Comparison of ENCODE assay signal across 1 cellular context in genomic region chr21:15729674-15730483, GRCh38.
A peak's percentile ranks its signal among the peaks of the same experiment; 100 is the strongest.
TF ChIP-seq lines count a peak whose summit lies in the region.

TSS of gene USP25 (plus strand) at chr21:15729982. CDS start at chr21:15730394, 412 bp downstream.

TF ChIP-seq in HepG2, 621 proteins besides CTCF, POLR2A, EP300 and RAD21 (continued from another document and continues in another):
- no peak for TF ChIP-seq HMGXB3 (CRISPR knock-in tag; IDR thresholded peaks at IDR 0.05; ENCODE audit: borderline replicate concordance)
- TF ChIP-seq THAP7 (CRISPR knock-in tag; IDR thresholded peaks at IDR 0.05): peak; percentile 39; the same call in 1 of the 2 replicates
- peak; percentile 79; the same call in 1 of the 2 replicates for TF ChIP-seq UBTF (CRISPR knock-in tag; IDR thresholded peaks at IDR 0.05)
- no peak for TF ChIP-seq DR1 (CRISPR knock-in tag; IDR thresholded peaks at IDR 0.05)
- TF ChIP-seq ZBTB7A (CRISPR knock-in tag; IDR thresholded peaks at IDR 0.05): no peak
- TF ChIP-seq ZIK1 (CRISPR knock-in tag; IDR thresholded peaks at IDR 0.05; ENCODE audit: borderline replicate concordance, low read depth): no peak
- TF ChIP-seq YEATS4 (CRISPR knock-in tag; IDR thresholded peaks at IDR 0.05; ENCODE audit: borderline replicate concordance): peak; percentile 56; the same call in 1 of the 2 replicates
- TF ChIP-seq MEIS1 (CRISPR knock-in tag; IDR thresholded peaks at IDR 0.05; ENCODE audit: borderline replicate concordance): no peak
- TF ChIP-seq ZNF782 (CRISPR knock-in tag; IDR thresholded peaks at IDR 0.05; ENCODE audit: borderline replicate concordance): no peak
- TF ChIP-seq AGO2 (optimal IDR thresholded peaks at IDR 0.05; ENCODE audit: low read depth, low read length): peak; percentile 39
- TF ChIP-seq ZNF18 (CRISPR knock-in tag; IDR thresholded peaks at IDR 0.05; ENCODE audit: insufficient replicate concordance): no peak
- TF ChIP-seq ZNF44 (CRISPR knock-in tag; IDR thresholded peaks at IDR 0.05): no peak
- TF ChIP-seq NAIF1 (CRISPR knock-in tag; IDR thresholded peaks at IDR 0.05; ENCODE audit: borderline replicate concordance): no peak
- TF ChIP-seq MEIS2 (CRISPR knock-in tag; IDR thresholded peaks at IDR 0.05): peak; percentile 70
- TF ChIP-seq BHLHE40 (IDR thresholded peaks at IDR 0.05; ENCODE audit: low read length): peak; percentile 72
- TF ChIP-seq ARID5B (CRISPR knock-in tag; IDR thresholded peaks at IDR 0.05): no peak
- no peak for TF ChIP-seq GTF2F1 (IDR thresholded peaks at IDR 0.05; ENCODE audit: low read length)
- no peak for TF ChIP-seq TEF (CRISPR knock-in tag; IDR thresholded peaks at IDR 0.05)
- peak; percentile 36; the same call in 1 of the 2 replicates for TF ChIP-seq SAFB2 (CRISPR knock-in tag; IDR thresholded peaks at IDR 0.05; ENCODE audit: borderline replicate concordance, low read depth)
- no peak for TF ChIP-seq ZNF383 (CRISPR knock-in tag; IDR thresholded peaks at IDR 0.05; ENCODE audit: borderline replicate concordance)
- peak; percentile 69 for TF ChIP-seq ASH2L (IDR thresholded peaks at IDR 0.05; ENCODE audit: insufficient read length, low read depth, low read length)
- no peak for TF ChIP-seq ZNF644 (CRISPR knock-in tag; IDR thresholded peaks at IDR 0.05; ENCODE audit: low read depth)
- no peak for TF ChIP-seq ZNF264 (CRISPR knock-in tag; IDR thresholded peaks at IDR 0.05)
- no peak for TF ChIP-seq NPAS2 (CRISPR knock-in tag; IDR thresholded peaks at IDR 0.05; ENCODE audit: borderline replicate concordance)
- TF ChIP-seq ZNF770 (CRISPR knock-in tag; IDR thresholded peaks at IDR 0.05): 0 out of 2 replicates have a peak, but pooled peaks have one; percentile 46
- TF ChIP-seq ZBTB37 (CRISPR knock-in tag; IDR thresholded peaks at IDR 0.05): no peak
- peak; percentile 91 for TF ChIP-seq RBFOX2 (IDR thresholded peaks at IDR 0.05; ENCODE audit: low read depth, low read length)
- TF ChIP-seq GABPA (IDR thresholded peaks at IDR 0.05; ENCODE audit: low read depth, low read length): 0 out of 2 replicates have a peak, but pooled peaks have one; percentile 19
- no peak for TF ChIP-seq GABPA (CRISPR knock-in tag; IDR thresholded peaks at IDR 0.05; ENCODE audit: low read depth)
- TF ChIP-seq MTF2 (CRISPR knock-in tag; IDR thresholded peaks at IDR 0.05; ENCODE audit: borderline replicate concordance): peak; percentile 58; the same call in 1 of the 2 replicates
- TF ChIP-seq DMAP1 (CRISPR knock-in tag; IDR thresholded peaks at IDR 0.05): 0 out of 2 replicates have a peak, but pooled peaks have one; percentile 1
- no peak; the same call in 1 of the 2 replicates for TF ChIP-seq LBX2 (CRISPR knock-in tag; IDR thresholded peaks at IDR 0.05; ENCODE audit: borderline replicate concordance)
- TF ChIP-seq TOPORS (CRISPR knock-in tag; IDR thresholded peaks at IDR 0.05): 0 out of 2 replicates have a peak, but pooled peaks have one; percentile 28
- no peak; the same call in 1 of the 2 replicates for TF ChIP-seq SP5 (CRISPR knock-in tag; IDR thresholded peaks at IDR 0.05; ENCODE audit: borderline replicate concordance, low read depth)
- no peak for TF ChIP-seq KLF12 (CRISPR knock-in tag; IDR thresholded peaks at IDR 0.05; ENCODE audit: borderline replicate concordance)
- no peak for TF ChIP-seq ZNF569 (CRISPR knock-in tag; IDR thresholded peaks at IDR 0.05; ENCODE audit: borderline replicate concordance)
- no peak; the same call in 1 of the 2 replicates for TF ChIP-seq HDAC2 (CRISPR knock-in tag; IDR thresholded peaks at IDR 0.05)
- no peak for TF ChIP-seq ELF1 (CRISPR knock-in tag; IDR thresholded peaks at IDR 0.05)
- no peak for TF ChIP-seq ZNF740 (CRISPR knock-in tag; IDR thresholded peaks at IDR 0.05)
- TF ChIP-seq MYNN (CRISPR knock-in tag; IDR thresholded peaks at IDR 0.05; ENCODE audit: low read depth): no peak
